ENCODE assay signal across 8 cellular contexts in genomic region chr3:119681279-119681678, GRCh38. TPM values are rescaled to one million over a fixed set of nuclear protein-coding genes. Genes with fewer than 3 reads are reported as not detected.
DNase-seq lines count a peak whose midpoint lies in the region; ATAC-seq, FAIRE-seq and TF ChIP-seq lines count a peak whose summit lies in the region.

No MANE protein-coding gene starts in this region.

- TF ChIP-seq CTCF in astrocyte (IDR thresholded peaks at IDR 0.05; ENCODE audit: insufficient read depth, low read depth, low read length) (peak; percentile 61), mesothelial cell of epicardium (IDR thresholded peaks at IDR 0.05; ENCODE audit: unreplicated experiment) (peak; percentile 31), lower leg skin (IDR thresholded peaks at IDR 0.05) (no peak)

- H2AFZ ChIP-seq in astrocyte (ENCODE audit: low read depth, low read length): no peak overlapping the region

- intact Hi-C loops in lower leg skin (cut with DNase I; ENCODE audit: low total_unique reads): no loop called here

- 42 to 61% methylated on average over 1 of the region's 1 CpG for WGBS in lower leg skin, 2 donors

- H3K9me3 ChIP-seq in astrocyte (ENCODE audit: insufficient read depth, low read depth, low read length): no peaks in the 10 kb centered on the region

- H3K9ac ChIP-seq in astrocyte (ENCODE audit: low read length): no peak overlapping the region

- no peak overlapping the region for H3K27ac ChIP-seq in astrocyte (ENCODE audit: low read depth, low read length)

- no peaks in the 10 kb centered on the region for H4K20me1 ChIP-seq in astrocyte (ENCODE audit: insufficient read depth, low read length)

- no peak for TF ChIP-seq POLR2A in lower leg skin (IDR thresholded peaks at IDR 0.05)

- no peak overlapping the region for H3K4me3 ChIP-seq in astrocyte (ENCODE audit: insufficient read depth, low read depth, low read length)
- H3K4me3 ChIP-seq in lower leg skin (ENCODE audit: low read depth, poor library complexity, severe bottlenecking): no peak overlapping the region

- ATAC-seq in GM18502 (IDR thresholded peaks at IDR 0.05; ENCODE audit: poor library complexity, unreplicated experiment): peak; percentile 29

- H3K9me3 Mint-ChIP-seq in astrocyte (ENCODE audit: unreplicated experiment) (peaks cover 2% of the 10 kb centered on the region), mesothelial cell of epicardium (no peaks in the 10 kb centered on the region)

- H3K36me3 Mint-ChIP-seq in astrocyte (ENCODE audit: low read depth, unreplicated experiment) (no peaks in the 10 kb centered on the region), mesothelial cell of epicardium (no peaks in the 10 kb centered on the region)

- H3K27ac Mint-ChIP-seq in astrocyte (ENCODE audit: unreplicated experiment) (no peak overlapping the region), mesothelial cell of epicardium (no peak overlapping the region)

- peaks cover 3% of the 10 kb centered on the region for H3K4me1 ChIP-seq in astrocyte (ENCODE audit: insufficient read depth, low read length)

- H3K27me3 ChIP-seq in astrocyte (ENCODE audit: insufficient read depth, low read length): peaks cover 5% of the 10 kb centered on the region

- in situ Hi-C loops in KBM-7 (cut with MboI; ENCODE audit: low pct_unique_long_range_greater_than_20kb, low sequenced_read_pairs): loop anchor here (25.0 kb wide), 1 partner anchor 794 kb away; no protein-coding TSS in a partner anchor

- no peaks in the 10 kb centered on the region for H3K36me3 ChIP-seq in astrocyte (ENCODE audit: insufficient read depth, low read length)

- peaks cover 3% of the 10 kb centered on the region for H3K27me3 Mint-ChIP-seq in astrocyte (ENCODE audit: low read depth, unreplicated experiment)
- H3K27me3 Mint-ChIP-seq in mesothelial cell of epicardium (ENCODE audit: low read depth): no peaks in the 10 kb centered on the region

- DNase-seq in AML-193 (lab: John Stamatoyannopoulos, UW) (peak; percentile 56 to 66), KBM-7 (peak; percentile 42), astrocyte (ENCODE audit: low read depth) (peak; percentile 33), mesothelial cell of epicardium (ENCODE audit: low spot score in 2 of 2, unreplicated experiment in 2 of 2) (no peak), NCI-H187 (lab: John Stamatoyannopoulos, UW) (no peak), NCI-H1048 (lab: John Stamatoyannopoulos, UW) (no peak), lower leg skin (ENCODE audit: low spot score in 2 of 2) (no peak)

- H3K4me1 Mint-ChIP-seq in astrocyte (ENCODE audit: low read depth, unreplicated experiment): peaks cover 3% of the 10 kb centered on the region
- H3K4me1 Mint-ChIP-seq in mesothelial cell of epicardium: peaks cover 11% of the 10 kb centered on the region

- peak; percentile 45 for FAIRE-seq in astrocyte (lab: Jason Lieb, UNC)

- H3K4me3 Mint-ChIP-seq in astrocyte (ENCODE audit: unreplicated experiment): no peak overlapping the region
- H3K4me3 Mint-ChIP-seq in mesothelial cell of epicardium: no peak overlapping the region

- H3K79me2 ChIP-seq in astrocyte (ENCODE audit: insufficient read depth, low read length): peaks cover 5% of the 10 kb centered on the region

- H3K4me2 ChIP-seq in astrocyte (ENCODE audit: low read length): no peak overlapping the region

RNA-seq across cellular contexts. Expression of gene COX17, which starts 4.1 kb away (rescaled TPM):
- 22.8 and 24.3 TPM in 2 replicates for total RNA-seq in astrocyte
- total RNA-seq in mesothelial cell of epicardium: 16.0 to 18.1 TPM (median 17.3 TPM) in 3 replicates
- 10 to 100 TPM; 16.2 to 43.1 (median 29.9) TPM for total RNA-seq in lower leg skin

RNA-seq across cellular contexts. Expression of gene POPDC2, which starts 20.9 kb away (rescaled TPM):
- 1.8 and 2.1 TPM in 2 replicates for total RNA-seq in astrocyte
- 3.4 to 3.5 TPM (median 3.5 TPM) in 3 replicates for total RNA-seq in mesothelial cell of epicardium
- total RNA-seq in lower leg skin: 1 to 10 TPM in 3 of 4 donors, under 1 TPM in 1; 0.97 to 1.9 (median 1.3) TPM

RNA-seq across cellular contexts. Expression of gene CFAP91, which starts 21.5 kb away (rescaled TPM):
- total RNA-seq in astrocyte (0.16 TPM in 1 of 2 replicates, not detected in the other), mesothelial cell of epicardium (7.1 to 10.9 TPM (median 8.7 TPM) in 3 replicates), lower leg skin (1 to 10 TPM in 3 of 4 donors, under 1 TPM in 1; 0.91 to 5.1 (median 1.7) TPM)

Comparison
In these comparisons a context has a peak if more than half of its experiments do, and no peak if none do; other contexts are left out.
1. DNase-seq: peak in AML-193 (2 of 2), KBM-7 (single experiment) and astrocyte (single experiment); none in mesothelial cell of epicardium (0 of 2), NCI-H187 (0 of 2), NCI-H1048 (single experiment) and lower leg skin (0 of 2).
2. CTCF ChIP-seq: peak in astrocyte (single experiment) and mesothelial cell of epicardium (single experiment); none in lower leg skin (0 of 3).